Comparison of ENCODE assay signal across 1 cellular context in the genomic region with DNA sequence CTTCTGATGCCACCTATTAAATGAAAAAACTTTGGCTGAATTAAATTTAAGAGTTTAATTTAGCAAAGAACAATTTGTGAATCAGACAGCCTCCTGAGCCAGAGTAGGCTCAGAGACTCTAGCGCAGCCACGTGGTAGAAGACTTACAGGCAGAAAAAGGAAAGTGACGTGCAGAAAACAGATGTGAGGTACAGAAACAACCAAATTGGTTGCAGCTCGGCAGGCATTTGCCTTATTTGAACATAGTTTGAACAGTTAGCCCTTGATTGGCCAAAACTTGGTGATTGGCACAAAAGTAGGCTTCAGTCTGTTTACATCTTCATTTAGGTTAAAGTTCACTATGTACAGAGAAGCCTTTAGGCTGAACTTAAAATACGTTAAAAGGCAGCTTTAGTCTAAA.
TF ChIP-seq lines count a peak whose summit lies in the region.

No MANE protein-coding gene starts in this region.

TF ChIP-seq in WTC11, 78 proteins besides CTCF, POLR2A, EP300 and RAD21 (continued from another document):
- TF ChIP-seq, protein P1, sequence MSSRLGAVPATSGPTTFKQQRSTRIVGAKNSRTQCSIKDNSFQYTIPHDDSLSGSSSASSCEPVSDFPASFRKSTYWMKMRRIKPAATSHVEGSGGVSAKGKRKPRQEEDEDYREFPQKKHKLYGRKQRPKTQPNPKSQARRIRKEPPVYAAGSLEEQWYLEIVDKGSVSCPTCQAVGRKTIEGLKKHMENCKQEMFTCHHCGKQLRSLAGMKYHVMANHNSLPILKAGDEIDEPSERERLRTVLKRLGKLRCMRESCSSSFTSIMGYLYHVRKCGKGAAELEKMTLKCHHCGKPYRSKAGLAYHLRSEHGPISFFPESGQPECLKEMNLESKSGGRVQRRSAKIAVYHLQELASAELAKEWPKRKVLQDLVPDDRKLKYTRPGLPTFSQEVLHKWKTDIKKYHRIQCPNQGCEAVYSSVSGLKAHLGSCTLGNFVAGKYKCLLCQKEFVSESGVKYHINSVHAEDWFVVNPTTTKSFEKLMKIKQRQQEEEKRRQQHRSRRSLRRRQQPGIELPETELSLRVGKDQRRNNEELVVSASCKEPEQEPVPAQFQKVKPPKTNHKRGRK (CRISPR knock-in tag; IDR thresholded peaks at IDR 0.05; ENCODE audit: borderline replicate concordance): no peak
- TF ChIP-seq CBFB (CRISPR knock-in tag; IDR thresholded peaks at IDR 0.05; ENCODE audit: low read depth) (no peak), NR3C1 (CRISPR knock-in tag; conservative IDR thresholded peaks at IDR 0.05; ENCODE audit: low read depth) (no peak), RORB (CRISPR knock-in tag; IDR thresholded peaks at IDR 0.05) (no peak), ZNF232 (CRISPR knock-in tag; IDR thresholded peaks at IDR 0.05) (no peak), NFE2L1 (CRISPR knock-in tag; IDR thresholded peaks at IDR 0.05) (no peak)
- TF ChIP-seq, protein P2, sequence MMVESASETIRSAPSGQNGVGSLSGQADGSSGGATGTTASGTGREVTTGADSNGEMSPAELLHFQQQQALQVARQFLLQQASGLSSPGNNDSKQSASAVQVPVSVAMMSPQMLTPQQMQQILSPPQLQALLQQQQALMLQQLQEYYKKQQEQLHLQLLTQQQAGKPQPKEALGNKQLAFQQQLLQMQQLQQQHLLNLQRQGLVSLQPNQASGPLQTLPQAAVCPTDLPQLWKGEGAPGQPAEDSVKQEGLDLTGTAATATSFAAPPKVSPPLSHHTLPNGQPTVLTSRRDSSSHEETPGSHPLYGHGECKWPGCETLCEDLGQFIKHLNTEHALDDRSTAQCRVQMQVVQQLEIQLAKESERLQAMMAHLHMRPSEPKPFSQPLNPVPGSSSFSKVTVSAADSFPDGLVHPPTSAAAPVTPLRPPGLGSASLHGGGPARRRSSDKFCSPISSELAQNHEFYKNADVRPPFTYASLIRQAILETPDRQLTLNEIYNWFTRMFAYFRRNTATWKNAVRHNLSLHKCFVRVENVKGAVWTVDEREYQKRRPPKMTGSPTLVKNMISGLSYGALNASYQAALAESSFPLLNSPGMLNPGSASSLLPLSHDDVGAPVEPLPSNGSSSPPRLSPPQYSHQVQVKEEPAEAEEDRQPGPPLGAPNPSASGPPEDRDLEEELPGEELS (CRISPR knock-in tag; IDR thresholded peaks at IDR 0.05): no peak
TF ChIP-seq in WTC11: peak in this region for 0.
